ENCODE assay signal across 8 cellular contexts in the genomic region with DNA sequence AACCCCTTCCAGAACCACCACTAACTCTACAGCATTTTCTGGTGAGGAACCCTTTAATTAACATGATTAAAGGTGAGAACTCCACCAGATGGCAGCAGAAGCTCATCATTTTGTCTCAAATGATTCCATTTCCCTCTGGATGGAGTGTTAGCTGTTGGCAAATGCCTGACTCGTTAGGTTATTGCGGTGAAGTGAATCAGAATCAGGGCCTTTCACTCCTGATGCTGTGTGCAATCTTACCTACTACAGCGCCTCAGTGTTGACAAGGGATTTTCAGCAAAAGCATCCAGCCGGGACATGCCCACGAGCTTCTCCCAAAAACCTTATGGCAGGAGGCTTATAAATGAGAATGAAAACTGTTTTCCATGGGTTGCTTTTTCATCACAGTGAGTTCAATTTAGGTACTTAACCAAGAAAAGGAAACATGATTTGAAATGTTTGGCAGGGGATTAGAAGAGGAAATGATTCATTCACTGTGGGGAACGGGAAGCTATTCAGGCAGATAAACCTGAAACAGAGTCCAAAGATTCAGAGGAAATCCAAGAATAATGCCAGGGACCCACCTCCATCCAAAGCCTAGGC. TPM values are rescaled to one million over a fixed set of nuclear protein-coding genes. Genes with fewer than 3 reads are reported as not detected.
DNase-seq lines count a peak whose midpoint lies in the region; ATAC-seq, FAIRE-seq and TF ChIP-seq lines count a peak whose summit lies in the region.

No MANE protein-coding gene starts in this region.

- H3K4me1 ChIP-seq in Karpas-422 (ENCODE audit: low read length): peaks cover 4% of the 10 kb centered on the region
- H3K4me1 ChIP-seq in parathyroid adenoma: no peaks in the 10 kb centered on the region

- no peak overlapping the region for H2AFZ ChIP-seq in Karpas-422 (ENCODE audit: low read length)
- peak overlapping the region; percentile 70 for H2AFZ ChIP-seq in parathyroid adenoma

- H3K79me2 ChIP-seq in Karpas-422 (ENCODE audit: low read length): no peaks in the 10 kb centered on the region
- H3K79me2 ChIP-seq in parathyroid adenoma: no peaks in the 10 kb centered on the region

- H3K4me1 Mint-ChIP-seq in activated naive CD8-positive, alpha-beta T cell treated with anti-CD3 and anti-CD28 coated beads, Interleukin-2, amount 50 U/mL, for 24 hours: peaks cover 5% of the 10 kb centered on the region

- peak; percentile 89 for FAIRE-seq in G401.6 (lab: Jason Lieb, UNC)

- H3K27ac Mint-ChIP-seq in activated naive CD8-positive, alpha-beta T cell treated with anti-CD3 and anti-CD28 coated beads, Interleukin-2, amount 50 U/mL, for 24 hours: no peak overlapping the region

- H3K4me3 Mint-ChIP-seq in activated naive CD8-positive, alpha-beta T cell treated with anti-CD3 and anti-CD28 coated beads, Interleukin-2, amount 50 U/mL, for 24 hours: no peak overlapping the region

- no peaks in the 10 kb centered on the region for H3K27me3 ChIP-seq in Karpas-422 (ENCODE audit: low read length)
- no peaks in the 10 kb centered on the region for H3K27me3 ChIP-seq in parathyroid adenoma (ENCODE audit: control insufficient read depth, insufficient read depth, low read length)

- H3K9me3 ChIP-seq in Karpas-422 (ENCODE audit: low read length) (no peaks in the 10 kb centered on the region), parathyroid adenoma (ENCODE audit: control insufficient read depth, low read length) (no peaks in the 10 kb centered on the region)

- peak; percentile 59 for TF ChIP-seq CTCF in parathyroid adenoma (IDR thresholded peaks at IDR 0.05)

- H3K36me3 Mint-ChIP-seq in activated naive CD8-positive, alpha-beta T cell treated with anti-CD3 and anti-CD28 coated beads, Interleukin-2, amount 50 U/mL, for 24 hours (ENCODE audit: low read depth): no peaks in the 10 kb centered on the region

- H3K4me2 ChIP-seq in Karpas-422 (ENCODE audit: low read depth, low read length, poor library complexity, severe bottlenecking) (peak overlapping the region; percentile 32), parathyroid adenoma (ENCODE audit: low read length) (no peak overlapping the region)

- no peaks in the 10 kb centered on the region for H3K9me2 ChIP-seq in Karpas-422 (replicated peaks; ENCODE audit: insufficient read depth, low read length)

- H3K4me3 ChIP-seq in Karpas-422 (ENCODE audit: low read length): no peak overlapping the region
- no peak overlapping the region for H3K4me3 ChIP-seq in parathyroid adenoma (ENCODE audit: low read depth, low read length)

- peak; percentile 80 for ATAC-seq in activated naive CD8-positive, alpha-beta T cell treated with anti-CD3 and anti-CD28 coated beads, Interleukin-2, amount 50 U/mL, for 24 hours
- no peak for ATAC-seq in GM21447 (IDR thresholded peaks at IDR 0.05; ENCODE audit: unreplicated experiment)

- DNase-seq in Karpas-422 (peak; percentile 84), RKO (ENCODE audit: low spot score) (peak; percentile 96), head of caudate nucleus (peak in 38 of 42 donors; percentile 6 to 90 (median 61)), NCI-H1048 (lab: John Stamatoyannopoulos, UW) (no peak)
- peak; percentile 33 for DNase-seq in activated naive CD8-positive, alpha-beta T cell treated with anti-CD3 and anti-CD28 coated beads, Interleukin-2, amount 50 U/mL, for 24 hours

- intact Hi-C loops in head of caudate nucleus (cut with DNase I): loop anchor here (10.0 kb wide), 2 partner anchors 71 to 551 kb away; no protein-coding TSS in a partner anchor

- H4K20me1 ChIP-seq in Karpas-422 (ENCODE audit: insufficient read depth, low read depth, low read length): no peaks in the 10 kb centered on the region

- H3K27me3 Mint-ChIP-seq in activated naive CD8-positive, alpha-beta T cell treated with anti-CD3 and anti-CD28 coated beads, Interleukin-2, amount 50 U/mL, for 24 hours: peaks cover 20% of the 10 kb centered on the region

- no peaks in the 10 kb centered on the region for H3K36me3 ChIP-seq in Karpas-422 (ENCODE audit: insufficient read depth, low read length)
- no peaks in the 10 kb centered on the region for H3K36me3 ChIP-seq in parathyroid adenoma (ENCODE audit: control insufficient read depth, insufficient read depth, low read length)

- H3K9ac ChIP-seq in Karpas-422 (ENCODE audit: low read length) (no peak overlapping the region), parathyroid adenoma (no peak overlapping the region)

- H3K9me3 Mint-ChIP-seq in activated naive CD8-positive, alpha-beta T cell treated with anti-CD3 and anti-CD28 coated beads, Interleukin-2, amount 50 U/mL, for 24 hours: peaks cover 4% of the 10 kb centered on the region

- H3K27ac ChIP-seq in Karpas-422 (ENCODE audit: low read length) (no peak overlapping the region), parathyroid adenoma (no peak overlapping the region)

RNA-seq across cellular contexts. Expression of a gene that starts 48.0 kb away (rescaled TPM):
- 51.3 and 68.2 TPM in 2 replicates for total RNA-seq in Karpas-422 (2014; rRNA removed; shearing (Covaris generic); ENCODE audit: low replicate concordance)
